In genomic region chr6:99613398-99613704, GRCh38 we compare ENCODE assay signal across 2 cellular contexts.
TF ChIP-seq lines count a peak whose summit lies in the region.

No MANE protein-coding gene starts in this region.

TF ChIP-seq in endothelial cell of umbilical vein, 7 proteins besides CTCF, POLR2A, EP300 and RAD21 (continued from another document):
- TF ChIP-seq FOS (IDR thresholded peaks at IDR 0.05; ENCODE audit: borderline replicate concordance, insufficient read depth, low read length), result no peak

TF ChIP-seq in neural cell, 6 proteins besides CTCF, POLR2A, EP300 and RAD21 (continued from another document):
- TF ChIP-seq EZH2 (IDR thresholded peaks at IDR 0.05; ENCODE audit: borderline replicate concordance, insufficient read depth, low read length, poor library complexity, severe bottlenecking) (no peak), REST (IDR thresholded peaks at IDR 0.05; ENCODE audit: borderline replicate concordance) (no peak)
